ENCODE assay signal across 19 cellular contexts in the genomic region with DNA sequence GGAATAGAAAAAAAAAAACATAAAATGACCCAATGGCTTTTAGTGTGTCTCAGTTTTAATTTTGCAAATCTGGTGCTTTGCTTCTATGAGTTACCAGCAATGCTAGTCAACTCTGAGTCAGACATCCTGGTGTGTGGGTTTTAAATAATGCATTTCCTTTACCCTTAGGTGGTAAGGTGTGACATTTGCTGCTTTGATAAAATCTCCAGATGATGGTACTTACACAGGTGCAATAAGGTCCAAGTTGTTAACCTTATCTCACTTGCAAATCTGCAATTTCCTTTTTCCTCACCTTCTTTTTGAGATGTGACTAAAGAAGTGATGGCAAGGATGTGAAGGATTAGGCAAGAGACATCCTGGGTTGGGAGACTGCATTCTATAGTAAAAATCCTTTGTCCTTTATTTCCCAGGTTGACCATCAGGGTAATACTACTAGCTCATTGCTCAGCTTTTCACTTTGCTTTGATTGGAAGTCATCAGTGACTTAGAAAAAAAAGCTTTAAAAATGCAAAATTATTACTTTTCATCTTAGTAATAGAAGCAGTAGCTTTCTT.
A peak's percentile ranks its signal among the peaks of the same experiment; 100 is the strongest.
DNase-seq lines count a peak whose midpoint lies in the region; ATAC-seq, FAIRE-seq and TF ChIP-seq lines count a peak whose summit lies in the region.
"Had no signal": no experiment of that assay in that cellular context is flagged by ENCODE, and none has a peak within 500 bp of the region (broad histone marks: within the 10 kb centered on the region; RNA-seq: fewer than 3 reads in every experiment).

No MANE protein-coding gene starts in this region.

- no peaks in the 10 kb centered on the region for H3K27me3 ChIP-seq in endothelial cell of umbilical vein (ENCODE audit: control insufficient read depth in 2 of 2, insufficient read depth in 2 of 2, low read length in 2 of 2)
- H3K27me3 ChIP-seq in trophoblast cell (ENCODE audit: insufficient read depth, low read length) = no peaks in the 10 kb centered on the region
- no peaks in the 10 kb centered on the region for H3K27me3 ChIP-seq in left lung

- H3K27ac ChIP-seq in endothelial cell of umbilical vein (ENCODE audit: insufficient read depth, low read depth, low read length) (no peak overlapping the region), trophoblast cell (ENCODE audit: low read depth, low read length) (no peak overlapping the region), left lung (no peak overlapping the region)
- H3K27ac ChIP-seq: 22Rv1 had no signal

- H3K9ac ChIP-seq in endothelial cell of umbilical vein (replicated peaks; ENCODE audit: extremely low read depth, insufficient read depth, low read length) = no peak overlapping the region
- no peak overlapping the region for H3K9ac ChIP-seq in trophoblast cell (ENCODE audit: low read length)

- no peak overlapping the region for H3K4me3 ChIP-seq in endothelial cell of umbilical vein (replicated peaks in 1 of 3; ENCODE audit: insufficient read depth in 1 of 3, low read depth in 1 of 3, low read length in 3 of 3)
- no peak overlapping the region for H3K4me3 ChIP-seq in trophoblast cell (ENCODE audit: low read depth, low read length)
- H3K4me3 ChIP-seq in left lung = no peak overlapping the region
- H3K4me3 ChIP-seq: HAP-1 had no signal

- H3K4ac ChIP-seq in trophoblast cell (ENCODE audit: low read depth, low read length) = no peak overlapping the region

- no peak overlapping the region for H2AK5ac ChIP-seq in trophoblast cell (ENCODE audit: low read length)

- H3K27ac Mint-ChIP-seq in activated CD4-positive, alpha-beta T cell treated with anti-CD3 and anti-CD28 coated beads for 36 hours = no peak overlapping the region
- no peak overlapping the region for H3K27ac Mint-ChIP-seq in activated CD4-positive, alpha-beta T cell treated with anti-CD3 and anti-CD28 coated beads, Interleukin-2, amount 10 ng/mL, durations not matched to agents 7 days and 5 days
- no peak overlapping the region for H3K27ac Mint-ChIP-seq in stimulated activated memory B cell treated with anti-CD40 and anti-IgM and Interleukin-4, amounts not matched to agents 10 μg/mL and 1 μg/mL and 100 μg/mL, for 72 hours

- no peak overlapping the region for H3K14ac ChIP-seq in trophoblast cell (ENCODE audit: low read length)

- DNase-seq in activated CD4-positive, alpha-beta T cell treated with anti-CD3 and anti-CD28 coated beads for 36 hours = no peak
- no peak for DNase-seq in activated CD4-positive, alpha-beta T cell treated with anti-CD3 and anti-CD28 coated beads, Interleukin-2, amount 10 ng/mL, durations not matched to agents 7 days and 5 days
- DNase-seq in LoVo (ENCODE audit: low spot score) (peak; percentile 48), endothelial cell of umbilical vein (ENCODE audit: low read depth, low spot score) (no peak), trophoblast cell (peak; percentile 11 to 67), left lung (no peak), superior temporal gyrus (ENCODE audit: extremely low spot score) (no peak)
- DNase-seq: C1 segment of cervical spinal cord, COR-L47, NCI-H146, NCI-H2107, NCI-H446, NCI-H748 treated with DMSO at 0.1 percent for 48 hours, SHP77 had no signal

- H3K9me3 ChIP-seq in endothelial cell of umbilical vein (replicated peaks; ENCODE audit: control insufficient read depth, insufficient read depth, low read length) (no peaks in the 10 kb centered on the region), trophoblast cell (ENCODE audit: insufficient read depth, low read depth, low read length) (no peaks in the 10 kb centered on the region), left lung (no peaks in the 10 kb centered on the region)
- H3K9me3 ChIP-seq: HAP-1 had no signal

- peaks cover 6% of the 10 kb centered on the region for H3K4me1 Mint-ChIP-seq in activated CD4-positive, alpha-beta T cell treated with anti-CD3 and anti-CD28 coated beads for 36 hours
- H3K4me1 Mint-ChIP-seq in activated CD4-positive, alpha-beta T cell treated with anti-CD3 and anti-CD28 coated beads, Interleukin-2, amount 10 ng/mL, durations not matched to agents 7 days and 5 days = peaks cover 7% of the 10 kb centered on the region
- no peaks in the 10 kb centered on the region for H3K4me1 Mint-ChIP-seq in stimulated activated memory B cell treated with anti-CD40 and anti-IgM and Interleukin-4, amounts not matched to agents 10 μg/mL and 1 μg/mL and 100 μg/mL, for 72 hours

- H3K79me2 ChIP-seq in endothelial cell of umbilical vein (ENCODE audit: control insufficient read depth, insufficient read depth, low read length) (no peaks in the 10 kb centered on the region), trophoblast cell (ENCODE audit: control insufficient read depth, insufficient read depth, low read length, poor library complexity) (no peaks in the 10 kb centered on the region)

- POLR2A ChIA-PET in activated CD4-positive, alpha-beta T cell treated with anti-CD3 and anti-CD28 coated beads for 36 hours (lab: Charles Lee) = no interaction called here
- POLR2A ChIA-PET in activated CD4-positive, alpha-beta T cell treated with anti-CD3 and anti-CD28 coated beads, Interleukin-2, amount 10 ng/mL, durations not matched to agents 7 days and 5 days (lab: Charles Lee) = no interaction called here
- POLR2A ChIA-PET in endothelial cell of umbilical vein (lab: Charles Lee) = no interaction called here

- no peaks in the 10 kb centered on the region for H3K4me1 ChIP-seq in endothelial cell of umbilical vein (ENCODE audit: control insufficient read depth, extremely low read depth, insufficient read depth, low read length)
- H3K4me1 ChIP-seq in trophoblast cell (ENCODE audit: control insufficient read depth in 1 of 2, insufficient read depth in 2 of 2, low read length in 2 of 2) = no peaks in the 10 kb centered on the region
- H3K4me1 ChIP-seq in left lung = no peaks in the 10 kb centered on the region
- H3K4me1 ChIP-seq: HAP-1 had no signal

- no peak overlapping the region for H2BK12ac ChIP-seq in trophoblast cell (ENCODE audit: low read length)

- H3K36me3 Mint-ChIP-seq in activated CD4-positive, alpha-beta T cell treated with anti-CD3 and anti-CD28 coated beads for 36 hours (ENCODE audit: low read depth) = no peaks in the 10 kb centered on the region
- H3K36me3 Mint-ChIP-seq in activated CD4-positive, alpha-beta T cell treated with anti-CD3 and anti-CD28 coated beads, Interleukin-2, amount 10 ng/mL, durations not matched to agents 7 days and 5 days (ENCODE audit: low read depth) = no peaks in the 10 kb centered on the region
- no peaks in the 10 kb centered on the region for H3K36me3 Mint-ChIP-seq in stimulated activated memory B cell treated with anti-CD40 and anti-IgM and Interleukin-4, amounts not matched to agents 10 μg/mL and 1 μg/mL and 100 μg/mL, for 72 hours

- peak; percentile 75 for ATAC-seq in activated CD4-positive, alpha-beta T cell treated with anti-CD3 and anti-CD28 coated beads for 36 hours
- ATAC-seq in stimulated activated memory B cell treated with anti-CD40 and anti-IgM and Interleukin-4, amounts not matched to agents 10 μg/mL and 1 μg/mL and 100 μg/mL, for 72 hours = no peak
- ATAC-seq in left lung = no peak
- ATAC-seq: Panc1 had no signal

- dilution Hi-C loops in endothelial cell of umbilical vein (cut with MboI; ENCODE audit: extremely low pct_ligation_motif_present, low sequenced_read_pairs) = no loop called here

- no peak for FAIRE-seq in endothelial cell of umbilical vein (lab: Jason Lieb, UNC)
- FAIRE-seq: GM18507 had no signal

- H4K20me1 ChIP-seq in endothelial cell of umbilical vein (replicated peaks; ENCODE audit: control insufficient read depth, extremely low read depth, insufficient read depth, low read length) = no peaks in the 10 kb centered on the region

- CTCF ChIA-PET in activated CD4-positive, alpha-beta T cell treated with anti-CD3 and anti-CD28 coated beads for 36 hours (lab: Charles Lee) = interaction anchor here (1.2 kb wide), 1 partner anchor 10 kb away, joined by 3 read pairs; no protein-coding TSS in a partner anchor
- CTCF ChIA-PET in activated CD4-positive, alpha-beta T cell treated with anti-CD3 and anti-CD28 coated beads, Interleukin-2, amount 10 ng/mL, durations not matched to agents 7 days and 5 days (lab: Charles Lee) = no interaction called here
- CTCF ChIA-PET in endothelial cell of umbilical vein (lab: Charles Lee) = interaction anchor here (1.7 kb wide), 1 partner anchor 18 kb away, joined by 3 read pairs; no protein-coding TSS in a partner anchor

- TF ChIP-seq CTCF in endothelial cell of umbilical vein (IDR thresholded peaks at IDR 0.05; ENCODE audit: extremely low read depth in 1 of 2, insufficient read depth in 1 of 2, low read depth in 1 of 2, low read length in 2 of 2) (no peak), left lung (IDR thresholded peaks at IDR 0.05) (no peak)

- H3K79me1 ChIP-seq in trophoblast cell (ENCODE audit: low read length) = no peaks in the 10 kb centered on the region

- no peak overlapping the region for H4K8ac ChIP-seq in trophoblast cell (ENCODE audit: low read depth, low read length)

- H3K4me3 Mint-ChIP-seq in activated CD4-positive, alpha-beta T cell treated with anti-CD3 and anti-CD28 coated beads for 36 hours = no peak overlapping the region
- no peak overlapping the region for H3K4me3 Mint-ChIP-seq in activated CD4-positive, alpha-beta T cell treated with anti-CD3 and anti-CD28 coated beads, Interleukin-2, amount 10 ng/mL, durations not matched to agents 7 days and 5 days
- no peak overlapping the region for H3K4me3 Mint-ChIP-seq in stimulated activated memory B cell treated with anti-CD40 and anti-IgM and Interleukin-4, amounts not matched to agents 10 μg/mL and 1 μg/mL and 100 μg/mL, for 72 hours

- BruUV-seq in endothelial cell of umbilical vein (replicated peaks; lab: Mats Ljungman, UMichigan) = no TSS peak

- H3K27me3 Mint-ChIP-seq in activated CD4-positive, alpha-beta T cell treated with anti-CD3 and anti-CD28 coated beads for 36 hours = no peaks in the 10 kb centered on the region
- H3K27me3 Mint-ChIP-seq in activated CD4-positive, alpha-beta T cell treated with anti-CD3 and anti-CD28 coated beads, Interleukin-2, amount 10 ng/mL, durations not matched to agents 7 days and 5 days = no peaks in the 10 kb centered on the region
- H3K27me3 Mint-ChIP-seq in stimulated activated memory B cell treated with anti-CD40 and anti-IgM and Interleukin-4, amounts not matched to agents 10 μg/mL and 1 μg/mL and 100 μg/mL, for 72 hours = peaks cover 11% of the 10 kb centered on the region

- no peaks in the 10 kb centered on the region for H3K9me1 ChIP-seq in endothelial cell of umbilical vein (replicated peaks; ENCODE audit: control insufficient read depth, extremely low read depth, insufficient read depth, low read length)

- intact Hi-C loops in activated CD4-positive, alpha-beta T cell treated with anti-CD3 and anti-CD28 coated beads for 36 hours (cut with DNase I, micrococcal nuclease) = no loop called here
- intact Hi-C loops in endothelial cell of umbilical vein (cut with micrococcal nuclease) = no loop called here
- intact Hi-C loops in left lung (cut with DNase I) = no loop called here

- no peak for TF ChIP-seq POLR2A in endothelial cell of umbilical vein (IDR thresholded peaks at IDR 0.05; ENCODE audit: low read depth, low read length)

- H3K4me2 ChIP-seq in endothelial cell of umbilical vein (ENCODE audit: insufficient read depth, low read length) = no peak overlapping the region
- no peak overlapping the region for H3K4me2 ChIP-seq in trophoblast cell (ENCODE audit: low read length)

- no peak overlapping the region for H2AFZ ChIP-seq in endothelial cell of umbilical vein (ENCODE audit: low read depth, low read length)
- no peak overlapping the region for H2AFZ ChIP-seq in trophoblast cell (ENCODE audit: insufficient read depth, low read length, poor library complexity)

- H3K36me3 ChIP-seq in endothelial cell of umbilical vein (ENCODE audit: control insufficient read depth in 2 of 2, extremely low read depth in 1 of 2, insufficient read depth in 2 of 2, low read length in 2 of 2) (no peaks in the 10 kb centered on the region), trophoblast cell (ENCODE audit: control insufficient read depth in 1 of 2, insufficient read depth in 2 of 2, low read length in 2 of 2) (no peaks in the 10 kb centered on the region), left lung (no peaks in the 10 kb centered on the region)
- H3K36me3 ChIP-seq: HAP-1 had no signal

- H3K9me3 Mint-ChIP-seq in activated CD4-positive, alpha-beta T cell treated with anti-CD3 and anti-CD28 coated beads for 36 hours (ENCODE audit: low read depth) = peaks cover 6% of the 10 kb centered on the region
- H3K9me3 Mint-ChIP-seq in activated CD4-positive, alpha-beta T cell treated with anti-CD3 and anti-CD28 coated beads, Interleukin-2, amount 10 ng/mL, durations not matched to agents 7 days and 5 days = no peaks in the 10 kb centered on the region
- peaks cover 8% of the 10 kb centered on the region for H3K9me3 Mint-ChIP-seq in stimulated activated memory B cell treated with anti-CD40 and anti-IgM and Interleukin-4, amounts not matched to agents 10 μg/mL and 1 μg/mL and 100 μg/mL, for 72 hours

- H2BK120ac ChIP-seq in trophoblast cell (ENCODE audit: insufficient read depth, low read length, poor library complexity) = no peak overlapping the region

- no peak overlapping the region for H4K91ac ChIP-seq in trophoblast cell (ENCODE audit: low read depth, low read length)

- H2BK5ac ChIP-seq in trophoblast cell (ENCODE audit: low read depth, low read length, poor library complexity) = no peak overlapping the region

- H3K18ac ChIP-seq in trophoblast cell (ENCODE audit: low read length) = no peak overlapping the region

- H3K23ac ChIP-seq in trophoblast cell (ENCODE audit: low read length) = no peak overlapping the region

- no peak overlapping the region for H4K12ac ChIP-seq in trophoblast cell (ENCODE audit: low read depth, low read length)

Comparison
In these comparisons a context has a peak if more than half of its experiments do, and no peak if none do; other contexts are left out.
1. DNase-seq: peak in LoVo (single experiment) and trophoblast cell (2 of 2); none in activated CD4-positive, alpha-beta T cell treated with anti-CD3 and anti-CD28 coated beads for 36 hours (single experiment), activated CD4-positive, alpha-beta T cell treated with anti-CD3 and anti-CD28 coated beads, Interleukin-2, amount 10 ng/mL, durations not matched to agents 7 days and 5 days (single experiment), endothelial cell of umbilical vein (single experiment), left lung (0 of 2) and superior temporal gyrus (single experiment).